Comparison of ENCODE assay signal across 19 cellular contexts in the genomic region with DNA sequence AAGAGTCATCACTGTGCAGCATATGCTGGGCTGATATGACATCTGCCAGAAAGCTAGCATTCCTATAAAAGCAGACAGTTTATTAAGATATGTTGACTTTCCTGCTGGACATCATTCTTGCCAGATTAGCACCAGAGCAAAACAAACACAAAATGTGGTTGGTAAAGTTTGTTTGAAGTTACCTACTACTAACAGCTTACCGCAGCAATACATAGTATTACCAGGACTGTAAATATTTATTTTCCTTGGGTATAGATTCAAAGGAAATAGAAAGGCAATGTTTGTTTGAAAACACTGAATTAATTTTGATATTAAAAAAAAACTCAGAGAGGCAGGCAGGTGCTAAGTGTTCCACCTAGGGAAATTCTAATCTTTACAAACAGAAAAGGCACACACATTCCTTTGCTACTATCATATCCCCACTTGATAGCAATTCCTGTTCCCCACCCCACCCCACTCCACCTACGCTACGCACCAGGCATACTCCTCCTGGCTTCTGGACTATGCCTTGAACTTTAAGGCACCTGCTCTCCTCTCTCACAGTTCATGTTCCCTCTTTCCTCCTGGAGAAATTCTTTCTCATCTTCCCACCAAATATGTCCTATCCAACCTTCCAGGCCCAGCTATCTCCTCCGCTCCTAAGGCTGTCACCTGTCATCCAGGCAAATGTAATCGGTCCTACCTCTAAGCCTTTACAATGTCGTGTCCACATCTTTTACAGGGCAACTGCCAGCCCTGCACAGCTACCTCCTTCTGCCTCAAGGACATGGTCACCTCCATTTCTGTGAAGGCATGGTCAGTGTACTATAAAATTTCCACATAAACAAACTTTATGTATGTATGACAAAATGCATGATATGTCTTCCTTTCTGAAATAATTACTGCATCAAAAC. TPM values are rescaled to one million over a fixed set of nuclear protein-coding genes. Genes with fewer than 3 reads are reported as not detected.
DNase-seq lines count a peak whose midpoint lies in the region; ATAC-seq, FAIRE-seq and TF ChIP-seq lines count a peak whose summit lies in the region.
"Had no signal": no experiment of that assay in that cellular context is flagged by ENCODE, and none has a peak within 500 bp of the region (broad histone marks: within the 10 kb centered on the region; RNA-seq: fewer than 3 reads in every experiment).

No MANE protein-coding gene starts in this region.

- H3K27ac Mint-ChIP-seq in HFFc6, result peak overlapping the region; percentile 67; the same call in 1 of the 2 replicates
- peak overlapping the region in 6 of 9 donors; percentile 13 to 88 (median 78) for H3K27ac Mint-ChIP-seq in naive thymus-derived CD4-positive, alpha-beta T cell

- H3K36me3 ChIP-seq in bronchial epithelial cell (ENCODE audit: control insufficient read depth, insufficient read depth, low read length), result no peaks in the 10 kb centered on the region
- no peaks in the 10 kb centered on the region for H3K36me3 ChIP-seq in naive thymus-derived CD4-positive, alpha-beta T cell (ENCODE audit: control insufficient read depth in 2 of 3, insufficient read depth in 3 of 3, low read length in 3 of 3)
- H3K36me3 ChIP-seq: heart right ventricle, ovary, spleen, upper lobe of left lung had no signal

- POLR2A ChIA-PET in naive thymus-derived CD4-positive, alpha-beta T cell (lab: Charles Lee), result interaction anchor here (1.1 kb wide), 1 partner anchor 20 kb away, joined by 4 read pairs; no protein-coding TSS in a partner anchor

- H3K4me1 Mint-ChIP-seq in HFFc6 (ENCODE audit: low read depth), result peaks cover 94% of the 10 kb centered on the region
- H3K4me1 Mint-ChIP-seq in naive thymus-derived CD4-positive, alpha-beta T cell, result peaks cover 0 to 34% (median 27%) of the 10 kb centered on the region in 7 donors

- H3K27ac ChIP-seq in 22Rv1, result peak overlapping the region; percentile 2; the same call in 1 of the 2 replicates
- H3K27ac ChIP-seq in naive thymus-derived CD4-positive, alpha-beta T cell (ENCODE audit: low read depth, low read length), result no peak overlapping the region
- H3K27ac ChIP-seq: heart right ventricle, spleen, upper lobe of left lung had no signal

- no peak for ATAC-seq in naive thymus-derived CD4-positive, alpha-beta T cell
- ATAC-seq: heart right ventricle had no signal

- DNase-seq in HFFc6 (no peak), bronchial epithelial cell (ENCODE audit: low read depth) (peak; percentile 52), anterior cingulate cortex (lab: John Stamatoyannopoulos, UW) (no peak), DMS79 (lab: John Stamatoyannopoulos, UW) (no peak)
- DNase-seq in naive thymus-derived CD4-positive, alpha-beta T cell, result no peak
- no peak for DNase-seq in stimulated activated CD4-positive, alpha-beta T cell treated with anti-CD3 and anti-CD28 coated beads, Interleukin-15, amount 100 ng/mL, for 24 hours
- no peak for DNase-seq in activated effector memory CD4-positive, alpha-beta T cell treated with anti-CD3 and anti-CD28 coated beads, Interleukin-2, amount 50 U/mL, for 16 hours
- DNase-seq: erythroblast, heart right ventricle, Kasumi-1, NCI-H2227 treated with DMSO at 0.1 percent for 48 hours, ovary, SHP77, spleen, upper lobe of left lung had no signal

- H3K9me3 Mint-ChIP-seq in HFFc6, result peaks cover 5% of the 10 kb centered on the region; the same call in 1 of the 2 replicates
- H3K9me3 Mint-ChIP-seq in naive thymus-derived CD4-positive, alpha-beta T cell, result peaks cover 0 to 4% (median 0%) of the 10 kb centered on the region in 11 donors

- intact Hi-C loops in naive thymus-derived CD4-positive, alpha-beta T cell (cut with micrococcal nuclease), result no loop called here

- CTCF ChIA-PET in naive thymus-derived CD4-positive, alpha-beta T cell (lab: Charles Lee), result interaction anchor here (0.6 kb wide), 2 partner anchors 21 to 171 kb away, joined by 3 read pairs; no protein-coding TSS in a partner anchor

- peaks cover 37% of the 10 kb centered on the region for H3K36me3 Mint-ChIP-seq in HFFc6 (ENCODE audit: low read depth)
- peaks cover 0 to 11% (median 0%) of the 10 kb centered on the region in 5 donors for H3K36me3 Mint-ChIP-seq in naive thymus-derived CD4-positive, alpha-beta T cell

- H3K4me3 Mint-ChIP-seq in HFFc6, result no peak overlapping the region
- H3K4me3 Mint-ChIP-seq in naive thymus-derived CD4-positive, alpha-beta T cell, result peak overlapping the region in 6 of 10 donors; percentile 5 to 68 (median 61)

- FAIRE-seq in bronchial epithelial cell (lab: Jason Lieb, UNC), result no peak
- FAIRE-seq: G401.6, GM12891, H54 had no signal

- no peak for TF ChIP-seq CTCF in 22Rv1 (IDR thresholded peaks at IDR 0.05)
- no peak for TF ChIP-seq CTCF in HFFc6 (IDR thresholded peaks at IDR 0.05)
- no peak for TF ChIP-seq CTCF in bronchial epithelial cell (IDR thresholded peaks at IDR 0.05; ENCODE audit: insufficient read depth, low read length, severe bottlenecking)

- no peaks in the 10 kb centered on the region for H3K9me3 ChIP-seq in naive thymus-derived CD4-positive, alpha-beta T cell (ENCODE audit: control insufficient read depth in 2 of 3, low read length in 3 of 3)
- H3K9me3 ChIP-seq: heart right ventricle, ovary, spleen, upper lobe of left lung had no signal

- peaks cover 2% of the 10 kb centered on the region for H3K27me3 Mint-ChIP-seq in HFFc6 (ENCODE audit: insufficient read depth)
- H3K27me3 Mint-ChIP-seq in naive thymus-derived CD4-positive, alpha-beta T cell, result peaks cover 0 to 13% (median 5%) of the 10 kb centered on the region in 5 donors

- no peaks in the 10 kb centered on the region for H3K27me3 ChIP-seq in bronchial epithelial cell (ENCODE audit: control insufficient read depth, insufficient read depth, low read length)
- H3K27me3 ChIP-seq in naive thymus-derived CD4-positive, alpha-beta T cell (ENCODE audit: control insufficient read depth in 2 of 2, insufficient read depth in 2 of 2, low read length in 2 of 2), result peaks cover 0 to 3% of the 10 kb centered on the region in 2 donors
- H3K27me3 ChIP-seq: heart right ventricle, ovary, spleen, upper lobe of left lung had no signal

- no peak overlapping the region for H3K4me3 ChIP-seq in bronchial epithelial cell (ENCODE audit: low read depth, low read length)
- H3K4me3 ChIP-seq in naive thymus-derived CD4-positive, alpha-beta T cell (ENCODE audit: low read length), result no peak overlapping the region
- H3K4me3 ChIP-seq: heart right ventricle, ovary, spleen, upper lobe of left lung had no signal

- H3K4me1 ChIP-seq in naive thymus-derived CD4-positive, alpha-beta T cell (ENCODE audit: control insufficient read depth in 2 of 2, insufficient read depth in 2 of 2, low read length in 2 of 2), result peaks cover 0 to 4% of the 10 kb centered on the region in 2 donors

RNA-seq across cellular contexts. Expression of gene PTPN14, which starts 34.7 kb away (rescaled TPM):
- 100 to 1,000 TPM in 4 of 6 experiments, 10 to 100 TPM in 2; 93.6 to 140 (median 106) TPM for total RNA-seq in HFFc6 (2021; fragmentation: NEBNext Ultra II Directional; extraction: Animal tissue kit (Norgen Biotek cat#: 25700))
- total RNA-seq in bronchial epithelial cell, result 28.4 and 33.0 TPM in 2 replicates
- total RNA-seq in naive thymus-derived CD4-positive, alpha-beta T cell, result 1 to 10 TPM in 1 of 5 experiments, under 1 TPM in 4; 0.03 to 5.8 (median 0.07) TPM
- polyA plus RNA-seq in naive thymus-derived CD4-positive, alpha-beta T cell, result under 1 TPM in 1 of 2 donors, not detected in 1; 0.06 TPM
